1 cellular context compared by ENCODE assay signal in genomic region chr10:43305881-43306280, GRCh38.
TF ChIP-seq lines count a peak whose summit lies in the region.

No MANE protein-coding gene starts in this region.

TF ChIP-seq in GM23338, 12 proteins besides CTCF, POLR2A, EP300 and RAD21 (continued from another document):
- no peak for TF ChIP-seq ZNF462 (CRISPR knock-in tag; IDR thresholded peaks at IDR 0.05)
- no peak for TF ChIP-seq POLR2AphosphoS5 (IDR thresholded peaks at IDR 0.05; ENCODE audit: low read depth)
- TF ChIP-seq ZNF114 (CRISPR knock-in tag; IDR thresholded peaks at IDR 0.05) = no peak
